ENCODE assay signal across 2 cellular contexts in genomic region chr12:45726594-45727300, GRCh38.
A peak's percentile ranks its signal among the peaks of the same experiment; 100 is the strongest.
TF ChIP-seq lines count a peak whose summit lies in the region.

No MANE protein-coding gene starts in this region.

TF ChIP-seq in GM23338, 12 proteins besides CTCF, POLR2A, EP300 and RAD21:
- no peak for TF ChIP-seq ETS1 (IDR thresholded peaks at IDR 0.05)
- TF ChIP-seq ZNF462 (CRISPR knock-in tag; IDR thresholded peaks at IDR 0.05) = no peak
- no peak for TF ChIP-seq ZNF331 (CRISPR knock-in tag; IDR thresholded peaks at IDR 0.05; ENCODE audit: low read depth)

TF ChIP-seq in GM12878, 131 proteins besides CTCF, POLR2A, EP300 and RAD21:
- no peak; the same call in 1 of the 2 replicates for TF ChIP-seq CHD1 (IDR thresholded peaks at IDR 0.05; ENCODE audit: low read depth, low read length)
- TF ChIP-seq CREB1 (IDR thresholded peaks at IDR 0.05; ENCODE audit: low read depth) = 0 out of 2 replicates have a peak, but pooled peaks have one; percentile 9
